Comparison of ENCODE assay signal across 13 cellular contexts in genomic region chr6:72552938-72553337, GRCh38.
DNase-seq lines count a peak whose midpoint lies in the region; ATAC-seq, FAIRE-seq and TF ChIP-seq lines count a peak whose summit lies in the region.
"Had no signal": no experiment of that assay in that cellular context is flagged by ENCODE, and none has a peak within 500 bp of the region (broad histone marks: within the 10 kb centered on the region; RNA-seq: fewer than 3 reads in every experiment).

No MANE protein-coding gene starts in this region.

- H3K27me3 Mint-ChIP-seq in activated CD8-positive, alpha-beta T cell treated with anti-CD3 and anti-CD28 coated beads for 36 hours: peaks cover 11% of the 10 kb centered on the region
- H3K27me3 Mint-ChIP-seq: IgD-negative memory B cell had no signal

- no peaks in the 10 kb centered on the region for H3K36me3 Mint-ChIP-seq in activated CD8-positive, alpha-beta T cell treated with anti-CD3 and anti-CD28 coated beads for 36 hours (ENCODE audit: low read depth)
- H3K36me3 Mint-ChIP-seq: CD4-positive, alpha-beta memory T cell; IgD-negative memory B cell had no signal

- H3K27ac ChIP-seq in foreskin keratinocyte: peak overlapping the region; percentile 8

- no peak overlapping the region for H3K27ac Mint-ChIP-seq in activated CD8-positive, alpha-beta T cell treated with anti-CD3 and anti-CD28 coated beads for 36 hours
- H3K27ac Mint-ChIP-seq: CD4-positive, alpha-beta memory T cell; IgD-negative memory B cell had no signal

- H3K27me3 ChIP-seq in foreskin keratinocyte: no peaks in the 10 kb centered on the region

- no peak overlapping the region for H3K4me3 Mint-ChIP-seq in activated CD8-positive, alpha-beta T cell treated with anti-CD3 and anti-CD28 coated beads for 36 hours
- H3K4me3 Mint-ChIP-seq: CD4-positive, alpha-beta memory T cell; IgD-negative memory B cell had no signal

- CTCF ChIA-PET in activated CD8-positive, alpha-beta T cell treated with anti-CD3 and anti-CD28 coated beads for 36 hours (lab: Charles Lee): no interaction called here

- POLR2A ChIA-PET in activated CD8-positive, alpha-beta T cell treated with anti-CD3 and anti-CD28 coated beads for 36 hours (lab: Charles Lee): no interaction called here

- peaks cover 3% of the 10 kb centered on the region for H3K4me1 Mint-ChIP-seq in activated CD8-positive, alpha-beta T cell treated with anti-CD3 and anti-CD28 coated beads for 36 hours (ENCODE audit: low read depth)
- H3K4me1 Mint-ChIP-seq: IgD-negative memory B cell had no signal

- no peaks in the 10 kb centered on the region for H3K9me3 Mint-ChIP-seq in activated CD8-positive, alpha-beta T cell treated with anti-CD3 and anti-CD28 coated beads for 36 hours
- H3K9me3 Mint-ChIP-seq: CD4-positive, alpha-beta memory T cell; IgD-negative memory B cell had no signal

- FAIRE-seq in D721Med (lab: Jason Lieb, UNC): peak; percentile 64

- ATAC-seq in foreskin keratinocyte (peak; percentile 21), GM18861 (IDR thresholded peaks at IDR 0.05; ENCODE audit: unreplicated experiment) (no peak), GM19467 (IDR thresholded peaks at IDR 0.05; ENCODE audit: unreplicated experiment) (no peak)
- ATAC-seq in activated CD8-positive, alpha-beta T cell treated with anti-CD3 and anti-CD28 coated beads for 36 hours: no peak

- TF ChIP-seq CTCF in D721Med (IDR thresholded peaks at IDR 0.05; ENCODE audit: insufficient read depth, missing control alignments) (no peak), foreskin keratinocyte (conservative IDR thresholded peaks at IDR 0.05) (no peak)
- no peak for TF ChIP-seq CTCF in activated CD8-positive, alpha-beta T cell treated with anti-CD3 and anti-CD28 coated beads for 36 hours (IDR thresholded peaks at IDR 0.05)

- intact Hi-C loops in activated CD8-positive, alpha-beta T cell treated with anti-CD3 and anti-CD28 coated beads for 36 hours (cut with micrococcal nuclease): no loop called here

- H3K4me1 ChIP-seq in foreskin keratinocyte: peaks cover 28% of the 10 kb centered on the region

- DNase-seq in D721Med (ENCODE audit: insufficient read length, low spot score) (no peak), M059J (ENCODE audit: low read depth) (peak; percentile 78), SW480 (ENCODE audit: low spot score) (peak; percentile 17), foreskin keratinocyte (peak; percentile 53 to 67), medulla oblongata (ENCODE audit: extremely low spot score) (no peak)
- no peak for DNase-seq in activated CD8-positive, alpha-beta T cell treated with anti-CD3 and anti-CD28 coated beads for 36 hours
- DNase-seq: CD4-positive, alpha-beta memory T cell; NK-92 treated with Interleukin-12 subunit alpha and Interleukin-12 subunit beta, amount 100 ng/mL, for 24 hours; nucleus accumbens; stimulated activated CD4-positive, alpha-beta T cell treated with anti-CD3 and anti-CD28 coated beads, Interleukin-4, amount 100 ng/mL, for 4 hours had no signal

Comparison
In these comparisons a context has a peak if more than half of its experiments do, and no peak if none do; other contexts are left out.
1. DNase-seq: peak in M059J (single experiment), SW480 (single experiment) and foreskin keratinocyte (2 of 2); none in D721Med (single experiment), medulla oblongata (single experiment) and activated CD8-positive, alpha-beta T cell treated with anti-CD3 and anti-CD28 coated beads for 36 hours (single experiment).